26 cellular contexts compared by ENCODE assay signal in genomic region chr10:93579089-93579488, GRCh38. TPM values are rescaled to one million over a fixed set of nuclear protein-coding genes. Genes with fewer than 3 reads are reported as not detected.
DNase-seq lines count a peak whose midpoint lies in the region; ATAC-seq, FAIRE-seq and TF ChIP-seq lines count a peak whose summit lies in the region.
"Had no signal": no experiment of that assay in that cellular context is flagged by ENCODE, and none has a peak within 500 bp of the region (broad histone marks: within the 10 kb centered on the region; RNA-seq: fewer than 3 reads in every experiment).

No MANE protein-coding gene starts in this region.

- no TSS peak for BruUV-seq in Calu3 (replicated peaks; lab: Mats Ljungman, UMichigan)
- no TSS peak for BruUV-seq in K562 (replicated peaks; lab: Mats Ljungman, UMichigan)

- in situ Hi-C loops in K562 (cut with MboI) = no loop called here

- ATAC-seq in K562 (no peak), left colon (peak; percentile 64), HG03045 (IDR thresholded peaks at IDR 0.05; ENCODE audit: unreplicated experiment) (no peak), lower lobe of right lung (no peak)
- ATAC-seq: gastrocnemius medialis, sciatic nerve had no signal

- WGBS in K562 (ENCODE audit: insufficient coverage, low coverage, missing lambda C conversion rate) = 0% methylated on average over 6 of the region's 7 CpGs
- WGBS in lower leg skin, 2 donors = 61 to 72% methylated on average over 7 of the region's 7 CpGs

- FAIRE-seq in K562 (lab: Jason Lieb, UNC) = no peak

- intact Hi-C loops in Calu3 (cut with micrococcal nuclease; ENCODE audit: unreplicated experiment) (no loop called here), K562 (cut with micrococcal nuclease) (no loop called here), left colon (cut with DNase I, micrococcal nuclease) (no loop called here), lower leg skin (cut with DNase I; ENCODE audit: low total_unique reads) (no loop called here), lower lobe of right lung (cut with DNase I) (no loop called here)

- H3K9me3 ChIP-seq in K562 (replicated peaks; ENCODE audit: control insufficient read depth, insufficient read depth, low read depth, low read length) = no peaks in the 10 kb centered on the region
- H3K9me3 ChIP-seq in lower lobe of right lung = no peaks in the 10 kb centered on the region
- H3K9me3 ChIP-seq: gastrocnemius medialis, SJCRH30, testis had no signal

- H3K4me1 Mint-ChIP-seq in Calu3 (ENCODE audit: low read depth, unreplicated experiment) = peaks cover 60% of the 10 kb centered on the region
- H3K4me1 Mint-ChIP-seq: nephron had no signal

- CTCF ChIA-PET in Calu3 (lab: Charles Lee) (interaction anchor here (1.2 kb wide), 1 partner anchor 24 kb away, joined by 3 read pairs; no protein-coding TSS in a partner anchor), K562 (lab: Yijun Ruan, JAX; ENCODE audit: low intra/inter-chr PET ratio) (no interaction called here)

- no peaks in the 10 kb centered on the region for H3K9me1 ChIP-seq in K562 (ENCODE audit: control insufficient read depth, insufficient read depth, low read length)

- peaks cover 3% of the 10 kb centered on the region for H3K9me3 Mint-ChIP-seq in Calu3 (ENCODE audit: low read depth, unreplicated experiment)

- POLR2A ChIA-PET in K562 (lab: Yijun Ruan, JAX) = no interaction called here

- H4K20me1 ChIP-seq in K562 (replicated peaks; ENCODE audit: control insufficient read depth, insufficient read depth, low read length) = no peaks in the 10 kb centered on the region

- no peak overlapping the region for H3K4me3 Mint-ChIP-seq in Calu3 (ENCODE audit: low read depth, unreplicated experiment)
- H3K4me3 Mint-ChIP-seq: nephron had no signal

- no peak overlapping the region for H3K27ac ChIP-seq in K562 (ENCODE audit: extremely low read depth, low read depth, low read length)
- no peak overlapping the region for H3K27ac ChIP-seq in lower lobe of right lung
- H3K27ac ChIP-seq: C4-2B, gastrocnemius medialis, parathyroid adenoma, SJCRH30, testis had no signal

- H3K36me3 ChIP-seq in K562 (ENCODE audit: control insufficient read depth, insufficient read depth, low read length) (no peaks in the 10 kb centered on the region), lower lobe of right lung (no peaks in the 10 kb centered on the region)
- H3K36me3 ChIP-seq: gastrocnemius medialis, SJCRH30 had no signal

- H3K27me3 ChIP-seq in K562 (ENCODE audit: control insufficient read depth in 2 of 2, insufficient read depth in 2 of 2, low read length in 2 of 2) = peaks cover 2 to 21% of the 10 kb centered on the region in 2 experiments; a peak in 3 of 5 replicates
- H3K27me3 ChIP-seq in lower lobe of right lung (ENCODE audit: low read depth) = no peaks in the 10 kb centered on the region
- H3K27me3 ChIP-seq: SJCRH30, testis had no signal

- no peaks in the 10 kb centered on the region for H3K4me1 ChIP-seq in K562 (replicated peaks in 1 of 2; ENCODE audit: control insufficient read depth in 2 of 2, insufficient read depth in 2 of 2, low read length in 2 of 2)
- no peaks in the 10 kb centered on the region for H3K4me1 ChIP-seq in lower lobe of right lung
- H3K4me1 ChIP-seq: gastrocnemius medialis, parathyroid adenoma, SJCRH30, testis had no signal

- TF ChIP-seq RAD21 in K562 (CRISPR knock-in tag; conservative IDR thresholded peaks at IDR 0.05 in 1 of 2, IDR thresholded peaks at IDR 0.05 in 1 of 2) = no peak

- no peaks in the 10 kb centered on the region for H3K79me2 ChIP-seq in K562 (ENCODE audit: control insufficient read depth, insufficient read depth, low read length)
- H3K79me2 ChIP-seq: parathyroid adenoma had no signal

- H3K4me2 ChIP-seq in K562 (ENCODE audit: insufficient read depth, low read length) = no peak overlapping the region

- no peaks in the 10 kb centered on the region for H3K36me3 Mint-ChIP-seq in Calu3 (ENCODE audit: insufficient read depth, unreplicated experiment)

- DNase-seq in Calu3 = peak; percentile 61
- peak; percentile 77 for DNase-seq in LoVo (ENCODE audit: low spot score)
- no peak for DNase-seq in K562 (ENCODE audit: extremely low read depth in 1 of 4, low spot score in 3 of 4)
- no peak for DNase-seq in left colon
- DNase-seq in lower leg skin (ENCODE audit: low spot score in 2 of 2) = no peak
- no peak for DNase-seq in lower lobe of right lung
- DNase-seq in putamen (ENCODE audit: low spot score) = no peak
- DNase-seq: activated CD4-positive, alpha-beta T cell treated with anti-CD3 and anti-CD28 coated beads, Interleukin-2, amount 50 U/mL, for 4 hours; activated CD8-positive, alpha-beta memory T cell treated with anti-CD3 and anti-CD28 coated beads, Interleukin-2, amount 50 U/mL, for 48 hours; caudate nucleus; erythroblast; gastrocnemius medialis; kidney glomerular epithelial cell; NCI-H1417 treated with DMSO at 0.1 percent for 48 hours; NCI-H748 treated with DMSO at 0.1 percent for 48 hours; SJCRH30; testis had no signal

- H3K27ac Mint-ChIP-seq in Calu3 (ENCODE audit: unreplicated experiment) = peak overlapping the region; percentile 17
- H3K27ac Mint-ChIP-seq: nephron had no signal

- H3K9ac ChIP-seq in K562 (ENCODE audit: insufficient read depth in 1 of 2, low read depth in 2 of 2, low read length in 2 of 2) = no peak overlapping the region
- H3K9ac ChIP-seq: parathyroid adenoma had no signal

- H3K4me3 ChIP-seq in K562 (no peak overlapping the region), lower leg skin (ENCODE audit: low read depth, poor library complexity, severe bottlenecking) (no peak overlapping the region), lower lobe of right lung (no peak overlapping the region)
- H3K4me3 ChIP-seq: gastrocnemius medialis, SJCRH30, testis had no signal

- TF ChIP-seq EP300 in K562 (IDR thresholded peaks at IDR 0.05; ENCODE audit: low read length) = no peak

- no peak overlapping the region for H2AFZ ChIP-seq in K562 (ENCODE audit: low read depth, low read length)
- H2AFZ ChIP-seq: parathyroid adenoma had no signal

- no peak for TF ChIP-seq CTCF in Calu3 (IDR thresholded peaks at IDR 0.05; ENCODE audit: unreplicated experiment)
- no peak for TF ChIP-seq CTCF in K562 (IDR thresholded peaks at IDR 0.05 in 2 of 3, conservative IDR thresholded peaks at IDR 0.05 in 1 of 3; ENCODE audit: insufficient read depth in 2 of 3, low read depth in 1 of 3, low read length in 3 of 3)
- no peak for TF ChIP-seq CTCF in lower leg skin (IDR thresholded peaks at IDR 0.05)
- TF ChIP-seq CTCF in lower lobe of right lung (IDR thresholded peaks at IDR 0.05) = no peak

- TF ChIP-seq POLR2A in K562 (conservative IDR thresholded peaks at IDR 0.05) = no peak
- no peak for TF ChIP-seq POLR2A in lower leg skin (IDR thresholded peaks at IDR 0.05)

- no peaks in the 10 kb centered on the region for H3K27me3 Mint-ChIP-seq in Calu3 (ENCODE audit: unreplicated experiment)

RNA-seq across cellular contexts. Expression of gene FFAR4, which starts 12.6 kb away (rescaled TPM):
- 0.61 and 0.97 TPM in 2 replicates for total RNA-seq in Calu3 (2022)
- total RNA-seq in K562 (2011; cell fraction: chromatin; rRNA removed; ENCODE audit: low replicate concordance) = not detected in 2 replicates
- not detected in 2 replicates for total RNA-seq in K562 (2011; cell fraction: nucleolus; rRNA removed)
- total RNA-seq in K562 (2011; cell fraction: nucleoplasm; rRNA removed) = not detected in 2 replicates
- total RNA-seq in K562 (2014; rRNA removed) = not detected in 2 replicates
- total RNA-seq in K562 (2014; rRNA removed; fragmentation: Illumina TruSeq; extraction: Trizol) = not detected in 2 replicates
- total RNA-seq in K562 (2015; rRNA removed; fragmentation: Illumina TruSeq; extraction: Trizol) = not detected in 2 replicates
- not detected in 2 replicates for total RNA-seq in K562 (2021)
- not detected in 2 replicates for polyA plus RNA-seq in K562 (2011; rRNA removed)
- polyA plus RNA-seq in K562 (2011; cell fraction: cytosol; rRNA removed) = not detected in 2 replicates
- polyA plus RNA-seq in K562 (2011; cell fraction: nucleus; rRNA removed) = not detected in 2 replicates
- polyA plus RNA-seq in K562 (2012) = not detected in 2 replicates
- not detected in 2 replicates for polyA plus RNA-seq in K562 (2014; fragmentation: Illumina TruSeq; extraction: Trizol)
- not detected for polyA plus RNA-seq in K562 (2014; fragmentation: Nextera tagmentation; extraction: Ambion mirVana)
- polyA plus RNA-seq in K562 (2014; rRNA removed) = not detected in 2 replicates
- not detected in 2 replicates for polyA minus RNA-seq in K562 (2011; rRNA and poly(A)+ RNA removed)
- not detected in 2 replicates for polyA minus RNA-seq in K562 (2011; cell fraction: cytosol; rRNA and poly(A)+ RNA removed)
- not detected in 2 replicates for polyA minus RNA-seq in K562 (2011; cell fraction: nucleus; rRNA and poly(A)+ RNA removed)
- 10 to 100 TPM; 36.9 to 44.4 TPM for total RNA-seq in left colon
- 1 to 10 TPM in 1 of 4 donors, under 1 TPM in 3; 0.34 to 6.1 (median 0.81) TPM for total RNA-seq in lower leg skin
- 13.7 TPM for total RNA-seq in lower lobe of right lung
- total RNA-seq: G401; LHCN-M2; SJCRH30; T-helper 1 cell treated with Interleukin-12 subunit alpha and Interleukin-12 subunit beta and Interleukin-4 antibody, amounts not matched to agents 30 ng/mL and 1 ng/mL, for 36 hours had no signal
- polyA plus RNA-seq: AG04450 had no signal

RNA-seq across cellular contexts. Expression of gene RBP4, which starts 21.9 kb away (rescaled TPM):
- 1.5 and 2.6 TPM in 2 replicates for total RNA-seq in Calu3 (2022)
- total RNA-seq in K562 (2011; cell fraction: chromatin; rRNA removed; ENCODE audit: low replicate concordance) = not detected in 2 replicates
- total RNA-seq in K562 (2011; cell fraction: nucleolus; rRNA removed) = not detected in 2 replicates
- total RNA-seq in K562 (2011; cell fraction: nucleoplasm; rRNA removed) = not detected in 2 replicates
- not detected in 2 replicates for total RNA-seq in K562 (2014; rRNA removed)
- total RNA-seq in K562 (2014; rRNA removed; fragmentation: Illumina TruSeq; extraction: Trizol) = not detected in 2 replicates
- total RNA-seq in K562 (2015; rRNA removed; fragmentation: Illumina TruSeq; extraction: Trizol) = not detected in 2 replicates
- 0.91 and 2.0 TPM in 2 replicates for total RNA-seq in K562 (2021)
- polyA plus RNA-seq in K562 (2011; rRNA removed) = not detected in 2 replicates
- polyA plus RNA-seq in K562 (2011; cell fraction: cytosol; rRNA removed) = not detected in 2 replicates
- polyA plus RNA-seq in K562 (2011; cell fraction: nucleus; rRNA removed) = not detected in 2 replicates
- polyA plus RNA-seq in K562 (2012) = not detected in 2 replicates
- not detected in 2 replicates for polyA plus RNA-seq in K562 (2014; fragmentation: Illumina TruSeq; extraction: Trizol)
- polyA plus RNA-seq in K562 (2014; fragmentation: Nextera tagmentation; extraction: Ambion mirVana) = not detected
- not detected in 2 replicates for polyA plus RNA-seq in K562 (2014; rRNA removed)
- polyA minus RNA-seq in K562 (2011; rRNA and poly(A)+ RNA removed) = not detected in 2 replicates
- not detected in 2 replicates for polyA minus RNA-seq in K562 (2011; cell fraction: cytosol; rRNA and poly(A)+ RNA removed)
- not detected in 2 replicates for polyA minus RNA-seq in K562 (2011; cell fraction: nucleus; rRNA and poly(A)+ RNA removed)
- total RNA-seq in left colon = 10 to 100 TPM in 1 of 2 donors, 1 to 10 TPM in 1; 8.3 to 10.1 TPM
- total RNA-seq in lower leg skin = 10 to 100 TPM in 2 of 4 donors, 1 to 10 TPM in 2; 1.7 to 17.5 (median 11.5) TPM
- 17.4 TPM for total RNA-seq in lower lobe of right lung
- total RNA-seq: G401; SJCRH30; T-helper 1 cell treated with Interleukin-12 subunit alpha and Interleukin-12 subunit beta and Interleukin-4 antibody, amounts not matched to agents 30 ng/mL and 1 ng/mL, for 36 hours had no signal
- polyA plus RNA-seq: AG04450 had no signal

RNA-seq across cellular contexts. Expression of gene PDE6C, which starts 33.2 kb away (rescaled TPM):
- total RNA-seq in Calu3 (2022) (not detected in 2 replicates), K562 (2014; rRNA removed) (not detected in 2 replicates), K562 (2014; rRNA removed; fragmentation: Illumina TruSeq; extraction: Trizol) (not detected in 2 replicates), K562 (2015; rRNA removed; fragmentation: Illumina TruSeq; extraction: Trizol) (not detected in 2 replicates), K562 (2021) (not detected in 2 replicates), left colon (not detected), lower leg skin (not detected), lower lobe of right lung (not detected)
- not detected in 2 replicates for total RNA-seq in K562 (2011; cell fraction: chromatin; rRNA removed; ENCODE audit: low replicate concordance)
- total RNA-seq in K562 (2011; cell fraction: nucleolus; rRNA removed) = not detected in 2 replicates
- not detected in 2 replicates for total RNA-seq in K562 (2011; cell fraction: nucleoplasm; rRNA removed)
- polyA plus RNA-seq in K562 (2011; rRNA removed) (not detected in 2 replicates), K562 (2014; fragmentation: Illumina TruSeq; extraction: Trizol) (not detected in 2 replicates), K562 (2014; fragmentation: Nextera tagmentation; extraction: Ambion mirVana) (not detected), K562 (2014; rRNA removed) (not detected in 2 replicates)
- polyA plus RNA-seq in K562 (2011; cell fraction: cytosol; rRNA removed) = not detected in 2 replicates
- not detected in 2 replicates for polyA plus RNA-seq in K562 (2011; cell fraction: nucleus; rRNA removed)
- polyA plus RNA-seq in K562 (2012) = 0.19 TPM in 1 of 2 replicates, not detected in the other
- not detected in 2 replicates for polyA minus RNA-seq in K562 (2011; rRNA and poly(A)+ RNA removed)
- polyA minus RNA-seq in K562 (2011; cell fraction: cytosol; rRNA and poly(A)+ RNA removed) = not detected in 2 replicates
- not detected in 2 replicates for polyA minus RNA-seq in K562 (2011; cell fraction: nucleus; rRNA and poly(A)+ RNA removed)
- total RNA-seq: G401; gastrocnemius medialis; LHCN-M2; sciatic nerve; SJCRH30; T-helper 1 cell treated with Interleukin-12 subunit alpha and Interleukin-12 subunit beta and Interleukin-4 antibody, amounts not matched to agents 30 ng/mL and 1 ng/mL, for 36 hours; testis had no signal
- polyA plus RNA-seq: AG04450 had no signal

Comparison
In these comparisons a context has a peak if more than half of its experiments do, and no peak if none do; other contexts are left out.
1. DNase-seq: peak in Calu3 (single experiment) and LoVo (single experiment); none in K562 (0 of 4), left colon (0 of 2), lower leg skin (0 of 2), lower lobe of right lung (single experiment) and putamen (single experiment).